Comparison of ENCODE assay signal across 20 cellular contexts in the genomic region with DNA sequence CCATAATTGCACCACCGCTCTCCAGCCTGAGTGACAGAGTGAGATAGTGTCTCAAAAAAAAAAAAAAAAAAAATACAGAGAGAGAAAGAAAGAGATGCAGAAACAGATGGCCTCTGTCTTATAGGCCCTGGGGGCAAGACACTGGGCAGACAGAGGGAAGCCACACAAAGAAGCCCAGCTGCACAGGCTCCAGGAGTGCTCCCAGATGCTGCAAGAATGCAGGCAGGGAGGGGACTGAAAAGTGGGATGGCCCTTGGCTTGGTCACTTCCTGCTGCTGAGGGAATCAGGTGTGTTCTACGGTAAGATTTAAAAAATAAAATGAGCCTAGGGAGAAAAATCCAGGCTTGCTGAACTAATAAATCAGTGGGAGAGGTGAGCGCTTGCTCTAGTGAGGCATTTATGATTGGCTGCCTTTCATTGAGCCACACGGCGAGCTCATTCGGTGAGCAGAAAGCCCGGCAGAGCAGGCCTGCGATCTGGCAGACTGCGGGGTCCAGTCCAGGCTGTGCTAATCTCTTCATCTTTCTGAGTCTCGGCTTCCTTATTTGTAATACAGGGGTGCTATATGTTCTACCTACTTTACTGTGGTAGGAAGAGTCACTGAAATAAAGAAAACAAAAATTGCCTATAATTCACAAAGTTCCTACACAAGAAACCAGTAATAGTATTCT.
DNase-seq lines count a peak whose midpoint lies in the region; ATAC-seq lines count a peak whose summit lies in the region.
"Had no signal": no experiment of that assay in that cellular context is flagged by ENCODE, and none has a peak within 500 bp of the region (broad histone marks: within the 10 kb centered on the region; RNA-seq: fewer than 3 reads in every experiment).

No MANE protein-coding gene starts in this region.

- no peaks in the 10 kb centered on the region for H3K36me3 ChIP-seq in trophoblast cell (ENCODE audit: control insufficient read depth in 1 of 2, insufficient read depth in 2 of 2, low read length in 2 of 2)
- H3K36me3 ChIP-seq: upper lobe of right lung had no signal

- H3K4ac ChIP-seq in trophoblast cell (ENCODE audit: low read depth, low read length), result peak overlapping the region; percentile 77

- peaks cover 36 to 42% of the 10 kb centered on the region in 2 experiments for H3K4me1 ChIP-seq in trophoblast cell (ENCODE audit: control insufficient read depth in 1 of 2, insufficient read depth in 2 of 2, low read length in 2 of 2)
- H3K4me1 ChIP-seq: upper lobe of right lung had no signal

- no peaks in the 10 kb centered on the region for H3K27me3 ChIP-seq in trophoblast cell (ENCODE audit: insufficient read depth, low read length)
- H3K27me3 ChIP-seq: upper lobe of right lung had no signal

- H2BK120ac ChIP-seq in trophoblast cell (ENCODE audit: insufficient read depth, low read length, poor library complexity), result peak overlapping the region; percentile 98

- H2AFZ ChIP-seq in trophoblast cell (ENCODE audit: insufficient read depth, low read length, poor library complexity), result no peak overlapping the region

- peaks cover 38% of the 10 kb centered on the region for H3K79me1 ChIP-seq in trophoblast cell (ENCODE audit: low read length)

- no peak overlapping the region for H3K4me3 ChIP-seq in trophoblast cell (ENCODE audit: low read depth, low read length)
- H3K4me3 ChIP-seq: GM12878, SK-N-MC, upper lobe of right lung had no signal

- peak overlapping the region; percentile 59 for H4K12ac ChIP-seq in trophoblast cell (ENCODE audit: low read depth, low read length)

- H3K9me3 ChIP-seq in trophoblast cell (ENCODE audit: insufficient read depth, low read depth, low read length), result no peaks in the 10 kb centered on the region
- H3K9me3 ChIP-seq: upper lobe of right lung had no signal

- H4K91ac ChIP-seq in trophoblast cell (ENCODE audit: low read depth, low read length), result peak overlapping the region; percentile 89

- ATAC-seq in HG03354 (IDR thresholded peaks at IDR 0.05; ENCODE audit: poor library complexity, severe bottlenecking, unreplicated experiment), result no peak
- ATAC-seq: activated naive CD8-positive, alpha-beta T cell treated with anti-CD3 and anti-CD28 coated beads, Interleukin-2, amount 50 U/mL, for 24 hours; GM12878; stimulated activated memory B cell treated with anti-CD40 and anti-IgM and Interleukin-4, amounts not matched to agents 10 μg/mL and 1 μg/mL and 100 μg/mL, for 72 hours; upper lobe of right lung had no signal

- H3K14ac ChIP-seq in trophoblast cell (ENCODE audit: low read length), result peak overlapping the region; percentile 89

- H3K23ac ChIP-seq in trophoblast cell (ENCODE audit: low read length), result no peak overlapping the region

- H3K27ac ChIP-seq in epithelial cell of prostate (peak overlapping the region; percentile 64), trophoblast cell (ENCODE audit: low read depth, low read length) (peak overlapping the region; percentile 99)
- H3K27ac ChIP-seq: C4-2B, SK-N-MC, upper lobe of right lung had no signal

- peaks cover 2% of the 10 kb centered on the region for H3K79me2 ChIP-seq in trophoblast cell (ENCODE audit: control insufficient read depth, insufficient read depth, low read length, poor library complexity)

- DNase-seq in NCI-H2227 (lab: John Stamatoyannopoulos, UW; ENCODE audit: unreplicated experiment) (peak; percentile 3), NCI-H2227 treated with DMSO at 0.1 percent for 48 hours (lab: John Stamatoyannopoulos, UW) (no peak), NCI-H524 treated with DMSO at 0.1 percent for 48 hours (lab: John Stamatoyannopoulos, UW) (peak; percentile 42), epithelial cell of prostate (ENCODE audit: low read depth, low spot score) (no peak), trophoblast cell (peak; percentile 75 to 83), medulla oblongata (ENCODE audit: extremely low spot score) (no peak), NCI-H1105 (lab: John Stamatoyannopoulos, UW) (no peak)
- DNase-seq: activated naive CD8-positive, alpha-beta T cell treated with anti-CD3 and anti-CD28 coated beads, Interleukin-2, amount 50 U/mL, for 24 hours; activated T-cell treated with anti-CD3 and anti-CD28 coated beads, Interleukin-2, amount 50 U/mL, for 24 hours; foreskin fibroblast; HFFc6; NCI-H1092 treated with DMSO at 0.1 percent for 48 hours; NCI-H446 treated with DMSO at 0.1 percent for 48 hours; small intestine; upper lobe of right lung had no signal

- peak overlapping the region; percentile 86 for H4K8ac ChIP-seq in trophoblast cell (ENCODE audit: low read depth, low read length)

- peak overlapping the region; percentile 97 for H2BK12ac ChIP-seq in trophoblast cell (ENCODE audit: low read length)

- no CpG with 5 or more reads among the region's 10 CpGs for WGBS in trophoblast cell (ENCODE audit: extremely low coverage, insufficient coverage, insufficient read length)

- peak overlapping the region; percentile 84 for H3K18ac ChIP-seq in trophoblast cell (ENCODE audit: low read length)

- H2AK5ac ChIP-seq in trophoblast cell (ENCODE audit: low read length), result no peak overlapping the region

- H3K9ac ChIP-seq in trophoblast cell (ENCODE audit: low read length), result peak overlapping the region; percentile 42

- peak overlapping the region; percentile 97 for H2BK5ac ChIP-seq in trophoblast cell (ENCODE audit: low read depth, low read length, poor library complexity)

- H3K4me2 ChIP-seq in trophoblast cell (ENCODE audit: low read length), result peak overlapping the region; percentile 57

Comparison
In these comparisons a context has a peak if more than half of its experiments do, and no peak if none do; other contexts are left out.
1. DNase-seq: peak in NCI-H2227 (single experiment), NCI-H524 treated with DMSO at 0.1 percent for 48 hours (single experiment) and trophoblast cell (2 of 2); none in NCI-H2227 treated with DMSO at 0.1 percent for 48 hours (single experiment), epithelial cell of prostate (single experiment), medulla oblongata (single experiment) and NCI-H1105 (single experiment).